10 cellular contexts compared by ENCODE assay signal in the genomic region with DNA sequence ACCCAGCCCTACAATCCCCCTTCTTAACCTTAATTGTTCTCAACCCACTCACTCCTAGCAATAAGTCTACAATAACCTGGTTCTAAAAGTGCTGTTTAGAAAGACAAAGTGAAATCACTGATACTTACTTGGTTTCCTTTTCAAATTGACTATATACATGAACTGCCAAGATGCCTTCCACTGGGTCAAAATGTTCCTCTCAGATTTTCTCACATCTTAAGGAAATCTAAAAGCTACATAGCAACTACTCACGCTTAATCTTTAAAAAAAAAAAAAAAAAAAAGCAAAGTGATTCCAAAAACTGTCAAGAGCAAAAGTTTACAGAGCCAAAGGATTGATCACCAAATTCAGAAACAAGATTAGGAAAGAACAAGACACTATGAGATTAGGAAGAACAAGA.
DNase-seq lines count a peak whose midpoint lies in the region; ATAC-seq and TF ChIP-seq lines count a peak whose summit lies in the region.
"Had no signal": no experiment of that assay in that cellular context is flagged by ENCODE, and none has a peak within 500 bp of the region (broad histone marks: within the 10 kb centered on the region; RNA-seq: fewer than 3 reads in every experiment).

No MANE protein-coding gene starts in this region.

- intact Hi-C loops in heart left ventricle (cut with DNase I) = loop anchor here in 8 of 10 donors (5.0 to 10.0 kb wide), 7 partner anchors 47 to 93 kb away; a partner anchor contains a TSS
- intact Hi-C loops in Right ventricle myocardium inferior (cut with DNase I) = loop anchor here (5.0 kb wide), 1 partner anchor 93 kb away; no protein-coding TSS in a partner anchor
- intact Hi-C loops in activated T-helper 2 cell treated with anti-CD3 and anti-CD28 coated beads, Interferon-gamma antibody, Interleukin-2, Interleukin-4, amounts not matched to agents 10 μg/mL and 5 μg/mL and 100 μg/mL, durations not matched to agents 14 hours and 24 hours and 36 hours (cut with micrococcal nuclease) = loop anchor here (5.0 to 10.0 kb wide), 3 partner anchors 70 to 1108 kb away; a partner anchor contains a TSS
- intact Hi-C loops in uterus (cut with DNase I; ENCODE audit: low total_unique reads) = no loop called here
- intact Hi-C loops in colonic mucosa (cut with DNase I) = no loop called here

- H3K9me3 ChIP-seq in heart left ventricle (no peaks in the 10 kb centered on the region), mucosa of stomach (ENCODE audit: control insufficient read depth, low read length) (no peaks in the 10 kb centered on the region), uterus (no peaks in the 10 kb centered on the region), colonic mucosa (no peaks in the 10 kb centered on the region)

- H3K27me3 ChIP-seq in heart left ventricle (no peaks in the 10 kb centered on the region), mucosa of stomach (ENCODE audit: control insufficient read depth, insufficient read depth, low read length) (no peaks in the 10 kb centered on the region), uterus (no peaks in the 10 kb centered on the region), colonic mucosa (no peaks in the 10 kb centered on the region)

- peak overlapping the region; percentile 6 for H3K4me3 Mint-ChIP-seq in activated T-helper 2 cell treated with anti-CD3 and anti-CD28 coated beads, Interferon-gamma antibody, Interleukin-2, Interleukin-4, amounts not matched to agents 10 μg/mL and 5 μg/mL and 100 μg/mL, durations not matched to agents 14 hours and 24 hours and 36 hours (ENCODE audit: low read depth)
- H3K4me3 Mint-ChIP-seq: stimulated activated naive CD8-positive, alpha-beta T cell treated with anti-CD3 and anti-CD28 coated beads, Interleukin-15, Interleukin-2, amounts not matched to agents 100 ng/mL and 50 ng/mL, for 24 hours had no signal

- H3K36me3 ChIP-seq in heart left ventricle (peaks cover 0 to 26% (median 9%) of the 10 kb centered on the region in 9 donors), mucosa of stomach (ENCODE audit: control insufficient read depth, insufficient read depth, low read length) (no peaks in the 10 kb centered on the region), uterus (no peaks in the 10 kb centered on the region), colonic mucosa (no peaks in the 10 kb centered on the region)

- no peak for TF ChIP-seq POLR2A in heart left ventricle (IDR thresholded peaks at IDR 0.05)
- TF ChIP-seq POLR2A in uterus (IDR thresholded peaks at IDR 0.05) = no peak

- ATAC-seq in heart left ventricle = no peak
- no peak for ATAC-seq in Right ventricle myocardium inferior
- ATAC-seq in HG02840 (IDR thresholded peaks at IDR 0.05; ENCODE audit: low FRiP score, unreplicated experiment) = no peak
- ATAC-seq: esophagus mucosa had no signal

- TF ChIP-seq CTCF in heart left ventricle (IDR thresholded peaks at IDR 0.05) (no peak), uterus (IDR thresholded peaks at IDR 0.05) (no peak), colonic mucosa (IDR thresholded peaks at IDR 0.05) (no peak)

- H3K36me3 Mint-ChIP-seq in activated T-helper 2 cell treated with anti-CD3 and anti-CD28 coated beads, Interferon-gamma antibody, Interleukin-2, Interleukin-4, amounts not matched to agents 10 μg/mL and 5 μg/mL and 100 μg/mL, durations not matched to agents 14 hours and 24 hours and 36 hours (ENCODE audit: low read depth) = peaks cover 29% of the 10 kb centered on the region

- no peaks in the 10 kb centered on the region for H3K27me3 Mint-ChIP-seq in activated T-helper 2 cell treated with anti-CD3 and anti-CD28 coated beads, Interferon-gamma antibody, Interleukin-2, Interleukin-4, amounts not matched to agents 10 μg/mL and 5 μg/mL and 100 μg/mL, durations not matched to agents 14 hours and 24 hours and 36 hours (ENCODE audit: low read depth)
- H3K27me3 Mint-ChIP-seq: stimulated activated naive CD8-positive, alpha-beta T cell treated with anti-CD3 and anti-CD28 coated beads, Interleukin-15, Interleukin-2, amounts not matched to agents 100 ng/mL and 50 ng/mL, for 24 hours had no signal

- H3K9me3 Mint-ChIP-seq in activated T-helper 2 cell treated with anti-CD3 and anti-CD28 coated beads, Interferon-gamma antibody, Interleukin-2, Interleukin-4, amounts not matched to agents 10 μg/mL and 5 μg/mL and 100 μg/mL, durations not matched to agents 14 hours and 24 hours and 36 hours = no peaks in the 10 kb centered on the region
- H3K9me3 Mint-ChIP-seq: stimulated activated naive CD8-positive, alpha-beta T cell treated with anti-CD3 and anti-CD28 coated beads, Interleukin-15, Interleukin-2, amounts not matched to agents 100 ng/mL and 50 ng/mL, for 24 hours had no signal

- H3K4me3 ChIP-seq in heart left ventricle (no peak overlapping the region), mucosa of stomach (ENCODE audit: low read length) (no peak overlapping the region), uterus (no peak overlapping the region), colonic mucosa (no peak overlapping the region)

- H3K27ac Mint-ChIP-seq in activated T-helper 2 cell treated with anti-CD3 and anti-CD28 coated beads, Interferon-gamma antibody, Interleukin-2, Interleukin-4, amounts not matched to agents 10 μg/mL and 5 μg/mL and 100 μg/mL, durations not matched to agents 14 hours and 24 hours and 36 hours = peak overlapping the region; percentile 52

- H3K27ac ChIP-seq in heart left ventricle (peak overlapping the region in 8 of 12 donors; percentile 0 to 100 (median 64)), uterus (peak overlapping the region; percentile 91 to 98), colonic mucosa (no peak overlapping the region)

- DNase-seq in heart left ventricle = no peak
- no peak for DNase-seq in Right ventricle myocardium inferior (ENCODE audit: missing footprints)
- no peak for DNase-seq in activated T-helper 2 cell treated with anti-CD3 and anti-CD28 coated beads, Interferon-gamma antibody, Interleukin-2, Interleukin-4, amounts not matched to agents 10 μg/mL and 5 μg/mL and 100 μg/mL, durations not matched to agents 14 hours and 24 hours and 36 hours (ENCODE audit: low spot score)
- DNase-seq in uterus = no peak
- DNase-seq in colonic mucosa = no peak
- DNase-seq in NCI-H524 (lab: John Stamatoyannopoulos, UW) = no peak

- H3K4me1 ChIP-seq in heart left ventricle (peaks cover 0 to 77% (median 55%) of the 10 kb centered on the region in 12 donors), mucosa of stomach (ENCODE audit: control insufficient read depth, insufficient read depth, low read length) (peaks cover 19% of the 10 kb centered on the region), uterus (peaks cover 4 to 15% of the 10 kb centered on the region in 2 donors), colonic mucosa (no peaks in the 10 kb centered on the region)

- H3K9ac ChIP-seq in mucosa of stomach (ENCODE audit: low read length) (peak overlapping the region; percentile 17), colonic mucosa (ENCODE audit: low read depth in 2 of 2, low read length in 2 of 2) (no peak overlapping the region)

- H3K4me1 Mint-ChIP-seq in activated T-helper 2 cell treated with anti-CD3 and anti-CD28 coated beads, Interferon-gamma antibody, Interleukin-2, Interleukin-4, amounts not matched to agents 10 μg/mL and 5 μg/mL and 100 μg/mL, durations not matched to agents 14 hours and 24 hours and 36 hours (ENCODE audit: low read depth) = peaks cover 28% of the 10 kb centered on the region

- 54 to 78% (median 64%) methylated on average over 1 of the region's 1 CpG for WGBS in heart left ventricle, 4 donors

Comparison
In these comparisons a context has a peak if more than half of its experiments do, and no peak if none do; other contexts are left out.
1. intact Hi-C loops: an anchor here in heart left ventricle (5.0 to 10.0 kb wide), Right ventricle myocardium inferior (5.0 kb wide) and activated T-helper 2 cell treated with anti-CD3 and anti-CD28 coated beads, Interferon-gamma antibody, Interleukin-2, Interleukin-4, amounts not matched to agents 10 μg/mL and 5 μg/mL and 100 μg/mL, durations not matched to agents 14 hours and 24 hours and 36 hours (5.0 to 10.0 kb wide); none called in uterus and colonic mucosa.